In genomic region chr1:206204159-206204511, GRCh38 we compare ENCODE assay signal across 8 cellular contexts. TPM values are rescaled to one million over a fixed set of nuclear protein-coding genes. Genes with fewer than 3 reads are reported as not detected.
A peak's percentile ranks its signal among the peaks of the same experiment; 100 is the strongest.
DNase-seq lines count a peak whose midpoint lies in the region; ATAC-seq, FAIRE-seq and TF ChIP-seq lines count a peak whose summit lies in the region.
"Not testable (repeated sequence)": the region's sequence is repeated elsewhere in the genome, so short reads cannot be mapped to it uniquely, and the experiment has no call there.

No MANE protein-coding gene starts in this region.

- H3K4me1 Mint-ChIP-seq in activated CD4-positive, alpha-beta T cell treated with anti-CD3 and anti-CD28 coated beads for 36 hours, result not testable (repeated sequence)

- dilution Hi-C loops in keratinocyte (cut with MboI; ENCODE audit: extremely low pct_ligation_motif_present, low sequenced_read_pairs), result not testable (repeated sequence)

- not testable (repeated sequence) for H4K20me1 ChIP-seq in BLaER1 treated with 17β-estradiol and CSF1 and Interleukin-3, amounts not matched to agents 10 nM and 100 nM; keratinocyte (ENCODE audit: control insufficient read depth, extremely low read depth, insufficient read depth, low read length)

- POLR2A ChIA-PET in activated CD4-positive, alpha-beta T cell treated with anti-CD3 and anti-CD28 coated beads for 36 hours (lab: Charles Lee), result not testable (repeated sequence)

- H3K9ac ChIP-seq in BLaER1 treated with 17β-estradiol and CSF1 and Interleukin-3, amounts not matched to agents 10 nM and 100 nM, result peak overlapping the region in 10 of 11 experiments; percentile 43 to 71 (median 66); a peak in 13 of 22 replicates
- H3K9ac ChIP-seq in HUES64 (ENCODE audit: low read depth, low read length); subcutaneous abdominal adipose tissue (ENCODE audit: low read length in 5 of 5): not testable (repeated sequence)
- H3K9ac ChIP-seq in keratinocyte (ENCODE audit: control insufficient read depth, extremely low read depth, insufficient read depth, low read length), result peak overlapping the region; percentile 44

- intact Hi-C loops in activated CD4-positive, alpha-beta T cell treated with anti-CD3 and anti-CD28 coated beads for 36 hours (cut with DNase I, micrococcal nuclease); ascending aorta (cut with DNase I); ovary (cut with DNase I): not testable (repeated sequence)

- H3K27ac Mint-ChIP-seq in activated CD4-positive, alpha-beta T cell treated with anti-CD3 and anti-CD28 coated beads for 36 hours, result not testable (repeated sequence)

- not testable (repeated sequence) for H3K9me3 ChIP-seq in BLaER1 treated with 17β-estradiol and CSF1 and Interleukin-3, amounts not matched to agents 10 nM and 100 nM (replicated peaks in 1 of 11); HUES64 (ENCODE audit: insufficient read depth, low read depth, low read length); ascending aorta; esophagus (ENCODE audit: control insufficient read depth in 2 of 2, insufficient read depth in 1 of 2, low read depth in 1 of 2, low read length in 1 of 2); keratinocyte (ENCODE audit: control insufficient read depth, low read depth, low read length); ovary; subcutaneous abdominal adipose tissue (ENCODE audit: control insufficient read depth in 5 of 5, low read length in 5 of 5)

- FAIRE-seq in keratinocyte (lab: Jason Lieb, UNC), result not testable (repeated sequence)

- not testable (repeated sequence) for TF ChIP-seq POLR2A in ovary (IDR thresholded peaks at IDR 0.05)

- peak overlapping the region; percentile 43 to 67 (median 59) for H3K4me3 ChIP-seq in BLaER1 treated with 17β-estradiol and CSF1 and Interleukin-3, amounts not matched to agents 10 nM and 100 nM
- H3K4me3 ChIP-seq in HUES64 (ENCODE audit: low read length), result peak overlapping the region; percentile 41; the same call in 1 of the 2 replicates
- H3K4me3 ChIP-seq in ascending aorta, result peak overlapping the region; percentile 52 to 64
- peak overlapping the region; percentile 28 to 45 for H3K4me3 ChIP-seq in esophagus (ENCODE audit: low read depth in 1 of 2, low read length in 2 of 2)
- peak overlapping the region in 1 of 3 experiments; percentile 40 for H3K4me3 ChIP-seq in keratinocyte (ENCODE audit: control insufficient read depth in 2 of 3, extremely low read depth in 1 of 3, insufficient read depth in 2 of 3, low read depth in 1 of 3, low read length in 3 of 3)
- H3K4me3 ChIP-seq in ovary, result peak overlapping the region; percentile 30
- H3K4me3 ChIP-seq in subcutaneous abdominal adipose tissue (ENCODE audit: low read depth in 1 of 5, low read length in 5 of 5), result peak overlapping the region in 3 of 5 donors; percentile 35 to 51 (median 45)

- not testable (repeated sequence) for H2AFZ ChIP-seq in keratinocyte (ENCODE audit: control insufficient read depth, low read length)

- H3K9me3 Mint-ChIP-seq in activated CD4-positive, alpha-beta T cell treated with anti-CD3 and anti-CD28 coated beads for 36 hours (ENCODE audit: low read depth), result not testable (repeated sequence)

- peak overlapping the region in 3 of 11 experiments; percentile 47 to 69 (median 50); a peak in 5 of 22 replicates for H3K27ac ChIP-seq in BLaER1 treated with 17β-estradiol and CSF1 and Interleukin-3, amounts not matched to agents 10 nM and 100 nM
- not testable (repeated sequence) for H3K27ac ChIP-seq in HUES64 (ENCODE audit: low read depth, low read length); keratinocyte (ENCODE audit: control insufficient read depth, insufficient read depth, low read length); ovary; subcutaneous abdominal adipose tissue (ENCODE audit: low read depth, low read length)
- H3K27ac ChIP-seq in ascending aorta, result peak overlapping the region; percentile 63 to 80
- peak overlapping the region in 1 of 2 donors; percentile 59 for H3K27ac ChIP-seq in esophagus (ENCODE audit: low read depth in 2 of 2, low read length in 1 of 2)

- peak overlapping the region; percentile 55 for H3K4me3 Mint-ChIP-seq in activated CD4-positive, alpha-beta T cell treated with anti-CD3 and anti-CD28 coated beads for 36 hours

- not testable (repeated sequence) for H3K4me1 ChIP-seq in BLaER1 treated with 17β-estradiol and CSF1 and Interleukin-3, amounts not matched to agents 10 nM and 100 nM; HUES64 (ENCODE audit: insufficient read depth, low read length); ascending aorta; esophagus (ENCODE audit: control insufficient read depth in 2 of 2, insufficient read depth in 2 of 2, low read length in 1 of 2); keratinocyte (ENCODE audit: control insufficient read depth, extremely low read depth, insufficient read depth, low read length); ovary (ENCODE audit: insufficient read depth); subcutaneous abdominal adipose tissue (ENCODE audit: control insufficient read depth in 5 of 5, insufficient read depth in 5 of 5, low read length in 5 of 5)

- H3K4me2 ChIP-seq in BLaER1 treated with 17β-estradiol and CSF1 and Interleukin-3, amounts not matched to agents 10 nM and 100 nM; keratinocyte (ENCODE audit: control insufficient read depth, extremely low read depth, insufficient read depth, low read depth, low read length): not testable (repeated sequence)

- H3K36me3 ChIP-seq in BLaER1 treated with 17β-estradiol and CSF1 and Interleukin-3, amounts not matched to agents 10 nM and 100 nM; HUES64 (ENCODE audit: insufficient read depth, low read length); ascending aorta; esophagus (ENCODE audit: control insufficient read depth in 2 of 2, insufficient read depth in 2 of 2, low read length in 1 of 2); keratinocyte (ENCODE audit: control insufficient read depth in 2 of 2, extremely low read depth in 1 of 2, insufficient read depth in 2 of 2, low read length in 2 of 2); ovary; subcutaneous abdominal adipose tissue (ENCODE audit: control insufficient read depth in 5 of 5, insufficient read depth in 5 of 5, low read length in 5 of 5): not testable (repeated sequence)

- not testable (repeated sequence) for ATAC-seq in activated CD4-positive, alpha-beta T cell treated with anti-CD3 and anti-CD28 coated beads for 36 hours

- TF ChIP-seq EP300 in ovary (IDR thresholded peaks at IDR 0.05), result not testable (repeated sequence)

- TF ChIP-seq CTCF in ascending aorta (IDR thresholded peaks at IDR 0.05); keratinocyte (optimal IDR thresholded peaks at IDR 0.05 in 1 of 3, IDR thresholded peaks at IDR 0.05 in 1 of 3, conservative IDR thresholded peaks at IDR 0.05 in 1 of 3; ENCODE audit: extremely low read depth in 1 of 3, insufficient read depth in 2 of 3, low read length in 3 of 3); ovary (IDR thresholded peaks at IDR 0.05): not testable (repeated sequence)

- not testable (repeated sequence) for H3K27me3 Mint-ChIP-seq in activated CD4-positive, alpha-beta T cell treated with anti-CD3 and anti-CD28 coated beads for 36 hours

- H3K79me2 ChIP-seq in keratinocyte (ENCODE audit: control insufficient read depth, insufficient read depth, low read length), result not testable (repeated sequence)

- H3K36me3 Mint-ChIP-seq in activated CD4-positive, alpha-beta T cell treated with anti-CD3 and anti-CD28 coated beads for 36 hours (ENCODE audit: low read depth), result not testable (repeated sequence)

- not testable (repeated sequence) for H3K27me3 ChIP-seq in BLaER1 treated with 17β-estradiol and CSF1 and Interleukin-3, amounts not matched to agents 10 nM and 100 nM; HUES64 (ENCODE audit: insufficient read depth, low read length); ascending aorta; esophagus (ENCODE audit: control insufficient read depth in 1 of 2, insufficient read depth in 2 of 2, low read length in 2 of 2); keratinocyte (ENCODE audit: control insufficient read depth, extremely low read depth, insufficient read depth, low read length); ovary; subcutaneous abdominal adipose tissue (ENCODE audit: control insufficient read depth in 5 of 5, insufficient read depth in 4 of 5, low read length in 5 of 5)

- no CpG with 5 or more reads among the region's 25 CpGs for WGBS in HUES64
- WGBS in esophagus, 2 donors, result 0% methylated on average over 1 of the region's 25 CpGs; no CpG with 5 or more reads in 1 of the 2 donors
- WGBS in ovary, 3 donors, result 0% methylated on average over 6 of the region's 25 CpGs; no CpG with 5 or more reads in 2 of the 3 donors

- CTCF ChIA-PET in activated CD4-positive, alpha-beta T cell treated with anti-CD3 and anti-CD28 coated beads for 36 hours (lab: Charles Lee), result not testable (repeated sequence)

- H3K9me1 ChIP-seq in keratinocyte (ENCODE audit: control insufficient read depth, extremely low read depth, insufficient read depth, low read length), result not testable (repeated sequence)

- DNase-seq in activated CD4-positive, alpha-beta T cell treated with anti-CD3 and anti-CD28 coated beads for 36 hours, result peak; percentile 17
- not testable (repeated sequence) for DNase-seq in ascending aorta (ENCODE audit: low spot score in 2 of 2); keratinocyte (ENCODE audit: low read depth, low spot score)
- peak; percentile 14 to 52 (median 29) for DNase-seq in ovary

RNA-seq across cellular contexts. Expression of gene SRGAP2, which starts 0.8 kb away (rescaled TPM):
- polyA plus RNA-seq in HUES64 (2013, experiment 1 of 2), result 29.1 TPM
- polyA plus RNA-seq in HUES64 (2013, experiment 2 of 2), result 34.9 TPM
- total RNA-seq in activated CD4-positive, alpha-beta T cell treated with anti-CD3 and anti-CD28 coated beads for 36 hours, result 10 to 100 TPM; 42.1 to 69.0 TPM
- total RNA-seq in ascending aorta (53.2 TPM), ovary (10 to 100 TPM; 38.7 to 67.6 (median 51.9) TPM)
- polyA plus RNA-seq in esophagus (1 to 10 TPM; 6.6 to 9.7 TPM), keratinocyte (11.2 to 12.7 TPM (median 12.5 TPM) in 3 replicates), ovary (10 to 100 TPM; 22.9 to 32.3 TPM)
- 24.3 TPM for polyA plus RNA-seq in keratinocyte (2011; ENCODE audit: low read depth)
- 11.3 and 15.6 TPM in 2 replicates for polyA plus RNA-seq in keratinocyte (2011; cell fraction: cytosol; rRNA removed)
- polyA plus RNA-seq in keratinocyte (2011; cell fraction: nucleus; rRNA removed), result 52.6 and 64.3 TPM in 2 replicates
- polyA plus RNA-seq in keratinocyte (2012; ENCODE audit: low replicate concordance), result 17.6 and 27.9 TPM in 2 replicates
- 23.3 to 42.4 TPM (median 42.3 TPM) in 3 replicates for polyA minus RNA-seq in keratinocyte
- 35.5 TPM for polyA minus RNA-seq in keratinocyte (2011; cell fraction: cytosol; rRNA and poly(A)+ RNA removed)
- 61.7 and 82.5 TPM in 2 replicates for polyA minus RNA-seq in keratinocyte (2011; cell fraction: nucleus; rRNA and poly(A)+ RNA removed)

RNA-seq across cellular contexts. Expression of gene FAM72A, which starts 1.5 kb away (rescaled TPM):
- polyA plus RNA-seq in HUES64 (2013, experiment 1 of 2), result 10.2 TPM
- 13.2 TPM for polyA plus RNA-seq in HUES64 (2013, experiment 2 of 2)
- 10 to 100 TPM; 34.8 to 42.2 TPM for total RNA-seq in activated CD4-positive, alpha-beta T cell treated with anti-CD3 and anti-CD28 coated beads for 36 hours
- total RNA-seq in ascending aorta (0.75 TPM), ovary (1 to 10 TPM in 4 of 7 donors, under 1 TPM in 3; 0.68 to 2.7 (median 2.0) TPM)
- polyA plus RNA-seq in esophagus (1 to 10 TPM; 2.5 to 3.1 TPM), keratinocyte (2.2 to 6.5 TPM (median 2.7 TPM) in 3 replicates), ovary (1 to 10 TPM; 1.3 to 1.5 TPM)
- not detected for polyA plus RNA-seq in keratinocyte (2011; ENCODE audit: low read depth)
- polyA plus RNA-seq in keratinocyte (2011; cell fraction: cytosol; rRNA removed), result 1.8 and 2.4 TPM in 2 replicates
- 4.4 and 5.3 TPM in 2 replicates for polyA plus RNA-seq in keratinocyte (2011; cell fraction: nucleus; rRNA removed)
- polyA plus RNA-seq in keratinocyte (2012; ENCODE audit: low replicate concordance), result 0.93 and 3.5 TPM in 2 replicates
- 1.9 to 5.6 TPM in 2 of 3 replicates, not detected in the other for polyA minus RNA-seq in keratinocyte
- not detected for polyA minus RNA-seq in keratinocyte (2011; cell fraction: cytosol; rRNA and poly(A)+ RNA removed)
- polyA minus RNA-seq in keratinocyte (2011; cell fraction: nucleus; rRNA and poly(A)+ RNA removed), result 0.95 and 2.2 TPM in 2 replicates

Comparison
In these comparisons a context has a peak if more than half of its experiments do, and no peak if none do; other contexts are left out.
1. RNA of gene FAM72A, which starts 1.5 kb away (total RNA-seq): 34.8 to 42.2 TPM in activated CD4-positive, alpha-beta T cell treated with anti-CD3 and anti-CD28 coated beads for 36 hours; 0.68 to 2.7 TPM in ovary and 0.75 TPM in ascending aorta (single experiment); every median in the first group is over 4 times any median in the second.